Comparison of ENCODE assay signal across 8 cellular contexts in the genomic region with DNA sequence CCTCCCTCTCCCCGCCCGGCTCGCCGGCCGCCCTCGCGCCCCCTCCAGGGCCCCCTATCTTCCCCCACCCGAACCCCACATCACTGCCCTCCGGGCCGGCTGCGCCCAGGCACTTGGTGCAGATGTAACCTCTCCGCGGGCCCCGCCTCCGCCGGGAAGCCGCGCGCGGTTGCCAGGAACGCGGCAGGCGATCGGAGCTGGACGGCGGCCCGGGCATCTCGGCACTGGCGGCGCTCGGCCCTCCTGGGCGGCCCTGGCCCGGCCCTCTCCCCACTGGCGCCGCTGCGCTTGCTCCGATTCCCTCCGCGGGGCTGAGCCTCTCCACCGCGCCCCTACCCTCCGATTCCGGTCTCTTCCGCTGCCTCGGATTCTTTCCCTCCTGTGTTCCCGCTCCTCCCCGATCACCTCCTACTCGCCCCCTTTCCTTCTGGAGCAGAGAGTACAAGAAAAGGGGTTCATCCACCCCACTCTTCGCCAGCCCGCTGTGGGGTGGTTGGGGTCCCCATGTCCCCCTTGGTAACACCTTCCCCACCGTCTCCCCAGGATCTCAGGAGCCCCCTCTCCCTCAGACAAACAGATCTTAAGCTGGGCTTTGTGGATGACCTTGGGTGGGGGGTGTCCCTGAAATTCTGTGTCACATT.
DNase-seq lines count a peak whose midpoint lies in the region; FAIRE-seq and TF ChIP-seq lines count a peak whose summit lies in the region.

No MANE protein-coding gene starts in this region.

- peaks cover 0 to 7% of the 10 kb centered on the region in 2 donors for H3K27me3 ChIP-seq in Peyer's patch

- H3K36me3 ChIP-seq in Peyer's patch (no peaks in the 10 kb centered on the region), kidney (ENCODE audit: control insufficient read depth in 1 of 2, insufficient read depth in 2 of 2, low read length in 2 of 2) (no peaks in the 10 kb centered on the region)

- H3K9me3 ChIP-seq in Peyer's patch (no peaks in the 10 kb centered on the region), kidney (ENCODE audit: control insufficient read depth in 1 of 2, low read length in 2 of 2) (no peaks in the 10 kb centered on the region)

- TF ChIP-seq CTCF in Peyer's patch (IDR thresholded peaks at IDR 0.05): no peak
- no peak for TF ChIP-seq CTCF in choroid plexus epithelial cell (conservative IDR thresholded peaks at IDR 0.05; ENCODE audit: low read depth, low read length)
- TF ChIP-seq CTCF in kidney (IDR thresholded peaks at IDR 0.05; ENCODE audit: borderline replicate concordance, extremely low read depth, insufficient read depth): no peak

- intact Hi-C loops in kidney (cut with DNase I): no loop called here

- H3K4me1 ChIP-seq in Peyer's patch (peaks cover 0 to 6% (median 0%) of the 10 kb centered on the region in 4 donors), kidney (ENCODE audit: control insufficient read depth in 1 of 2, insufficient read depth in 1 of 2, low read depth in 1 of 2, low read length in 2 of 2) (peaks cover 7 to 13% of the 10 kb centered on the region in 2 donors)

- FAIRE-seq in kidney (lab: Jason Lieb, UNC): no peak

- H3K27ac ChIP-seq in Peyer's patch (peak overlapping the region; percentile 64 to 83 (median 72)), kidney (ENCODE audit: low read depth in 2 of 2, low read length in 2 of 2) (peak overlapping the region; percentile 78 to 87), skin epidermis (peak overlapping the region in 20 of 21 experiments; percentile 35 to 94 (median 80))

- no peak for TF ChIP-seq POLR2A in Peyer's patch (IDR thresholded peaks at IDR 0.05)

- H3K4me3 ChIP-seq in Peyer's patch: peak overlapping the region; percentile 18 to 55 (median 40)
- H3K4me3 ChIP-seq in choroid plexus epithelial cell (ENCODE audit: low read depth, low read length): peak overlapping the region; percentile 46
- H3K4me3 ChIP-seq in kidney (ENCODE audit: low read length in 2 of 2): peak overlapping the region; percentile 23 to 57
- peak overlapping the region; percentile 21 to 40 (median 32) for H3K4me3 ChIP-seq in skin epidermis

- DNase-seq in NCI-H2029 (lab: John Stamatoyannopoulos, UW) (peak; percentile 54), NCI-H2029 treated with DMSO at 0.1 percent for 48 hours (lab: John Stamatoyannopoulos, UW) (no peak), Peyer's patch (peak; percentile 20 to 71 (median 65)), choroid plexus epithelial cell (ENCODE audit: low read depth) (peak; percentile 89), kidney (peak; percentile 96), GOT3 (lab: John Stamatoyannopoulos, UW) (no peak), MV-4-11 (lab: John Stamatoyannopoulos, UW) (no peak)

- peak overlapping the region; percentile 74 to 81 for H3K9ac ChIP-seq in kidney (ENCODE audit: low read length in 2 of 2)

Comparison
In these comparisons a context has a peak if more than half of its experiments do, and no peak if none do; other contexts are left out.
1. DNase-seq: peak in NCI-H2029 (single experiment), Peyer's patch (3 of 3), choroid plexus epithelial cell (single experiment) and kidney (single experiment); none in NCI-H2029 treated with DMSO at 0.1 percent for 48 hours (single experiment), GOT3 (single experiment) and MV-4-11 (single experiment).
2. Peak in every context shown above with its lines, with median percentiles within 50 percentile points of each other: H3K27ac ChIP-seq and H3K4me3 ChIP-seq.